Comparison of ENCODE assay signal across 15 cellular contexts in genomic region chr6:63526931-63527330, GRCh38. TPM values are rescaled to one million over a fixed set of nuclear protein-coding genes. Genes with fewer than 3 reads are reported as not detected.
DNase-seq lines count a peak whose midpoint lies in the region; ATAC-seq, FAIRE-seq and TF ChIP-seq lines count a peak whose summit lies in the region.
"Had no signal": no experiment of that assay in that cellular context is flagged by ENCODE, and none has a peak within 500 bp of the region (broad histone marks: within the 10 kb centered on the region; RNA-seq: fewer than 3 reads in every experiment).

No MANE protein-coding gene starts in this region.

- ATAC-seq in HCT116 (no peak), GM19328 (IDR thresholded peaks at IDR 0.05; ENCODE audit: unreplicated experiment) (no peak), GM19467 (IDR thresholded peaks at IDR 0.05; ENCODE audit: unreplicated experiment) (no peak), omental fat pad (ENCODE audit: low FRiP score) (no peak)

- DNase-seq in HCT116 (ENCODE audit: low read depth, low spot score) = no peak
- DNase-seq in brain microvascular endothelial cell = no peak
- no peak for DNase-seq in keratinocyte (ENCODE audit: low read depth, low spot score)
- no peak for DNase-seq in omental fat pad (ENCODE audit: low spot score)
- DNase-seq: AML-193, Caco-2, H9, KBM-7, NCI-H1417 treated with DMSO at 0.1 percent for 48 hours, NCI-H1930, NCI-H446, NCI-H748 treated with DMSO at 0.1 percent for 48 hours had no signal

- intact Hi-C loops in HCT116 (cut with micrococcal nuclease) = no loop called here

- CTCF ChIA-PET in HCT116 (lab: Charles Lee) = interaction anchor here (1.4 kb wide), 1 partner anchor 174 kb away, joined by 6 read pairs; no protein-coding TSS in a partner anchor

- in situ Hi-C loops in brain microvascular endothelial cell (cut with HindIII; ENCODE audit: low pct_ligation_motif_present, low sequenced_read_pairs) = no loop called here

- no peaks in the 10 kb centered on the region for H3K79me2 ChIP-seq in HCT116 (ENCODE audit: insufficient read depth, low read length)
- no peaks in the 10 kb centered on the region for H3K79me2 ChIP-seq in keratinocyte (ENCODE audit: control insufficient read depth, insufficient read depth, low read length)

- H4K20me1 ChIP-seq in HCT116 (ENCODE audit: insufficient read depth) = no peaks in the 10 kb centered on the region
- no peaks in the 10 kb centered on the region for H4K20me1 ChIP-seq in keratinocyte (ENCODE audit: control insufficient read depth, extremely low read depth, insufficient read depth, low read length)

- H3K9me3 ChIP-seq in HCT116 (ENCODE audit: control insufficient read depth in 1 of 2, insufficient read depth in 1 of 2, low read depth in 1 of 2, low read length in 2 of 2) (no peaks in the 10 kb centered on the region), keratinocyte (ENCODE audit: control insufficient read depth, low read depth, low read length) (no peaks in the 10 kb centered on the region), skeletal muscle tissue (ENCODE audit: control insufficient read depth in 3 of 3, low read length in 3 of 3) (no peaks in the 10 kb centered on the region)

- H3K4me1 ChIP-seq in HCT116 (ENCODE audit: control insufficient read depth in 1 of 2, insufficient read depth in 2 of 2, low read length in 2 of 2) (peaks cover 29 to 50% of the 10 kb centered on the region in 2 experiments), keratinocyte (ENCODE audit: control insufficient read depth, extremely low read depth, insufficient read depth, low read length) (peaks cover 39% of the 10 kb centered on the region), skeletal muscle tissue (ENCODE audit: control insufficient read depth in 3 of 3, insufficient read depth in 3 of 3, low read length in 3 of 3) (peaks cover 0 to 11% (median 3%) of the 10 kb centered on the region in 3 donors)

- H3K4me3 ChIP-seq in HCT116 (replicated peaks in 1 of 2; ENCODE audit: low read depth in 1 of 2, low read length in 2 of 2) (no peak overlapping the region), brain microvascular endothelial cell (ENCODE audit: low read depth, low read length) (no peak overlapping the region), keratinocyte (ENCODE audit: control insufficient read depth in 2 of 3, extremely low read depth in 1 of 3, insufficient read depth in 2 of 3, low read depth in 1 of 3, low read length in 3 of 3) (peak overlapping the region in 1 of 3 experiments; percentile 7), skeletal muscle tissue (ENCODE audit: low read length in 3 of 3) (no peak overlapping the region)

- TF ChIP-seq CTCF in HCT116 (IDR thresholded peaks at IDR 0.05 in 2 of 3, conservative IDR thresholded peaks at IDR 0.05 in 1 of 3; ENCODE audit: borderline replicate concordance in 1 of 3, insufficient read depth in 1 of 3, low read depth in 2 of 3, low read length in 2 of 3) = no peak
- TF ChIP-seq CTCF in brain microvascular endothelial cell (IDR thresholded peaks at IDR 0.05; ENCODE audit: low read depth, low read length, missing control alignments) = no peak
- TF ChIP-seq CTCF in keratinocyte (optimal IDR thresholded peaks at IDR 0.05 in 1 of 3, IDR thresholded peaks at IDR 0.05 in 1 of 3, conservative IDR thresholded peaks at IDR 0.05 in 1 of 3; ENCODE audit: extremely low read depth in 1 of 3, insufficient read depth in 2 of 3, low read length in 3 of 3) = no peak
- no peak for TF ChIP-seq CTCF in omental fat pad (IDR thresholded peaks at IDR 0.05)

- RAD21 ChIA-PET in HCT116 (lab: Charles Lee; ENCODE audit: low non-redundant PET in 1 of 2, low total read pairs in 2 of 2, uncharacterized antibody in 2 of 2, unreplicated experiment in 2 of 2) = no interaction called here

- H3K27me3 ChIP-seq in HCT116 (ENCODE audit: insufficient read depth, low read length) (no peaks in the 10 kb centered on the region), brain microvascular endothelial cell (replicated peaks) (no peaks in the 10 kb centered on the region), keratinocyte (ENCODE audit: control insufficient read depth, extremely low read depth, insufficient read depth, low read length) (no peaks in the 10 kb centered on the region), skeletal muscle tissue (ENCODE audit: control insufficient read depth in 3 of 3, insufficient read depth in 3 of 3, low read length in 3 of 3) (no peaks in the 10 kb centered on the region)

- peak; percentile 59 for FAIRE-seq in keratinocyte (lab: Jason Lieb, UNC)

- dilution Hi-C loops in keratinocyte (cut with MboI; ENCODE audit: extremely low pct_ligation_motif_present, low sequenced_read_pairs) = no loop called here

- H3K9me1 ChIP-seq in keratinocyte (ENCODE audit: control insufficient read depth, extremely low read depth, insufficient read depth, low read length) = no peaks in the 10 kb centered on the region

- H3K27ac ChIP-seq in HCT116 (ENCODE audit: low read depth, low read length) (peak overlapping the region; percentile 72; the same call in 1 of the 2 replicates), brain microvascular endothelial cell (peak overlapping the region; percentile 35), keratinocyte (ENCODE audit: control insufficient read depth, insufficient read depth, low read length) (peak overlapping the region; percentile 95), skeletal muscle tissue (ENCODE audit: low read depth, low read length) (peak overlapping the region; percentile 79)

- H2AFZ ChIP-seq in HCT116 (ENCODE audit: low read depth, low read length, poor library complexity, severe bottlenecking) = peak overlapping the region; percentile 7
- H2AFZ ChIP-seq in keratinocyte (ENCODE audit: control insufficient read depth, low read length) = peak overlapping the region; percentile 27

- H3K4me2 ChIP-seq in HCT116 (ENCODE audit: low read length) (peak overlapping the region; percentile 62), keratinocyte (ENCODE audit: control insufficient read depth, extremely low read depth, insufficient read depth, low read depth, low read length) (peak overlapping the region; percentile 77)

- BruUV-seq in HCT116 (replicated peaks; lab: Mats Ljungman, UMichigan) = no TSS peak

- no peak for TF ChIP-seq POLR2A in HCT116 (IDR thresholded peaks at IDR 0.05; ENCODE audit: borderline replicate concordance, extremely low read depth, insufficient read depth, insufficient read length)

- no peaks in the 10 kb centered on the region for H3K36me3 ChIP-seq in HCT116 (ENCODE audit: control insufficient read depth in 1 of 2, insufficient read depth in 2 of 2, low read length in 2 of 2)
- H3K36me3 ChIP-seq in brain microvascular endothelial cell (replicated peaks) = no peaks in the 10 kb centered on the region
- no peaks in the 10 kb centered on the region for H3K36me3 ChIP-seq in keratinocyte (ENCODE audit: control insufficient read depth in 2 of 2, extremely low read depth in 1 of 2, insufficient read depth in 2 of 2, low read length in 2 of 2)
- H3K36me3 ChIP-seq in skeletal muscle tissue (ENCODE audit: control insufficient read depth in 3 of 3, insufficient read depth in 3 of 3, low read length in 3 of 3) = no peaks in the 10 kb centered on the region

- H3K9me2 ChIP-seq in HCT116 (ENCODE audit: insufficient read depth) = no peaks in the 10 kb centered on the region

- H3K9ac ChIP-seq in HCT116 (ENCODE audit: low read length) = peak overlapping the region; percentile 30; the same call in 1 of the 2 replicates
- H3K9ac ChIP-seq in keratinocyte (ENCODE audit: control insufficient read depth, extremely low read depth, insufficient read depth, low read length) = peak overlapping the region; percentile 62
- H3K9ac ChIP-seq in skeletal muscle tissue (ENCODE audit: low read depth in 1 of 3, low read length in 3 of 3) = no peak overlapping the region

- POLR2A ChIA-PET in HCT116 (lab: Charles Lee) = interaction anchor here (3.3 kb wide), 1 partner anchor 11 kb away, joined by 10 read pairs; no protein-coding TSS in a partner anchor

- TF ChIP-seq RAD21 in HCT116 (IDR thresholded peaks at IDR 0.05; ENCODE audit: low read depth) = no peak

TF ChIP-seq in HCT116, 20 proteins besides CTCF, POLR2A, EP300 and RAD21:
- TF ChIP-seq TCF7L2 (IDR thresholded peaks at IDR 0.05; ENCODE audit: borderline replicate concordance, extremely low read depth, insufficient read depth, insufficient read length) = no peak
- no peak for TF ChIP-seq CBX3 (IDR thresholded peaks at IDR 0.05; ENCODE audit: low read depth)

RNA-seq across cellular contexts. Expression of gene PTP4A1, which starts 45.3 kb away (rescaled TPM):
- total RNA-seq in HCT116 (2021; ENCODE audit: unreplicated experiment) = 123 TPM
- polyA plus RNA-seq in HCT116 (2012) = 47.5 and 61.8 TPM in 2 replicates
- polyA plus RNA-seq in keratinocyte = 31.8 to 79.1 TPM (median 65.7 TPM) in 3 replicates
- 62.0 TPM for polyA plus RNA-seq in keratinocyte (2011; ENCODE audit: low read depth)
- polyA plus RNA-seq in keratinocyte (2011; cell fraction: cytosol; rRNA removed) = 55.1 and 132 TPM in 2 replicates
- polyA plus RNA-seq in keratinocyte (2011; cell fraction: nucleus; rRNA removed) = 54.7 and 71.1 TPM in 2 replicates
- 75.4 and 107 TPM in 2 replicates for polyA plus RNA-seq in keratinocyte (2012; ENCODE audit: low replicate concordance)
- polyA minus RNA-seq in keratinocyte = 4.1 to 93.0 TPM (median 37.7 TPM) in 3 replicates
- 31.8 TPM for polyA minus RNA-seq in keratinocyte (2011; cell fraction: cytosol; rRNA and poly(A)+ RNA removed)
- 81.6 and 130 TPM in 2 replicates for polyA minus RNA-seq in keratinocyte (2011; cell fraction: nucleus; rRNA and poly(A)+ RNA removed)
- 28.7 TPM for total RNA-seq in skeletal muscle tissue
- 10 to 100 TPM; 24.7 to 43.6 (median 33.8) TPM for total RNA-seq in omental fat pad

Comparison
In these comparisons a context has a peak if more than half of its experiments do, and no peak if none do; other contexts are left out.
1. H3K27ac ChIP-seq: peak in every context shown above with its lines; median percentile 95 in keratinocyte; 79 in skeletal muscle tissue; 72 in HCT116; 35 in brain microvascular endothelial cell.
2. H3K9ac ChIP-seq: peak in HCT116 (single experiment) and keratinocyte (single experiment); none in skeletal muscle tissue (0 of 3).